ENCODE assay signal across 11 cellular contexts in genomic region chr9:113350937-113351336, GRCh38. TPM values are rescaled to one million over a fixed set of nuclear protein-coding genes. Genes with fewer than 3 reads are reported as not detected.
A peak's percentile ranks its signal among the peaks of the same experiment; 100 is the strongest.
DNase-seq lines count a peak whose midpoint lies in the region; TF ChIP-seq lines count a peak whose summit lies in the region.
"Had no signal": no experiment of that assay in that cellular context is flagged by ENCODE, and none has a peak within 500 bp of the region (broad histone marks: within the 10 kb centered on the region; RNA-seq: fewer than 3 reads in every experiment).

No MANE protein-coding gene starts in this region.

- H3K9me3 ChIP-seq in OCI-LY1 (ENCODE audit: low read length) (no peaks in the 10 kb centered on the region), prostate gland (no peaks in the 10 kb centered on the region)
- H3K9me3 ChIP-seq: heart left ventricle had no signal

- H3K4me2 ChIP-seq in OCI-LY1 (ENCODE audit: low read length), result peak overlapping the region; percentile 69

- no peak overlapping the region for H2AFZ ChIP-seq in OCI-LY1 (ENCODE audit: low read length)

- peak overlapping the region; percentile 86 to 94 for H3K4me3 Mint-ChIP-seq in CD14-positive monocyte
- peak overlapping the region in 3 of 5 experiments; percentile 76 to 83 (median 79) for H3K4me3 Mint-ChIP-seq in brain

- no peaks in the 10 kb centered on the region for H3F3A ChIP-seq in OCI-LY1 (ENCODE audit: insufficient read depth, low read length)

- H3K4me1 ChIP-seq in OCI-LY1 (ENCODE audit: insufficient read depth, low read length, severe bottlenecking), result peaks cover 31% of the 10 kb centered on the region
- H3K4me1 ChIP-seq in prostate gland (replicated peaks), result no peaks in the 10 kb centered on the region

- H3K36me3 Mint-ChIP-seq in CD14-positive monocyte, result no peaks in the 10 kb centered on the region
- no peaks in the 10 kb centered on the region for H3K36me3 Mint-ChIP-seq in brain

- H3K27me3 ChIP-seq in OCI-LY1 (ENCODE audit: insufficient read depth, low read length) (no peaks in the 10 kb centered on the region), prostate gland (replicated peaks; ENCODE audit: insufficient read depth) (no peaks in the 10 kb centered on the region)

- DNase-seq in CD14-positive monocyte (ENCODE audit: low spot score), result peak; percentile 55
- DNase-seq in GM20000 (ENCODE audit: low spot score), result peak; percentile 69
- no peak for DNase-seq in COLO829 (ENCODE audit: low spot score)
- no peak for DNase-seq in COR-L47 (lab: John Stamatoyannopoulos, UW)
- DNase-seq in A172 (ENCODE audit: low spot score), result no peak
- DNase-seq in prostate gland (ENCODE audit: low spot score), result no peak
- DNase-seq: GOT3, heart left ventricle had no signal

- intact Hi-C loops in CD14-positive monocyte (cut with micrococcal nuclease), result no loop called here
- intact Hi-C loops in prostate gland (cut with DNase I), result no loop called here

- H3K9ac ChIP-seq in OCI-LY1 (ENCODE audit: low read length), result peak overlapping the region; percentile 66; the same call in 1 of the 2 replicates

- H3K27ac ChIP-seq in OCI-LY1 (ENCODE audit: low read depth, low read length, poor library complexity, severe bottlenecking) (peak overlapping the region; percentile 72), prostate gland (no peak overlapping the region)
- H3K27ac ChIP-seq: heart left ventricle had no signal

- H3K4me1 Mint-ChIP-seq in CD14-positive monocyte (peaks cover 30% of the 10 kb centered on the region), brain (peaks cover 18% of the 10 kb centered on the region)

- H4K20me1 ChIP-seq in OCI-LY1 (ENCODE audit: insufficient read depth, low read length), result no peaks in the 10 kb centered on the region

- 62% methylated on average over 6 of the region's 6 CpGs for WGBS in prostate gland

- H3K27me3 Mint-ChIP-seq in CD14-positive monocyte (ENCODE audit: low read depth in 3 of 3), result peaks cover 8 to 14% (median 12%) of the 10 kb centered on the region in 3 donors
- peaks cover 84% of the 10 kb centered on the region for H3K27me3 Mint-ChIP-seq in brain

- H3K27ac Mint-ChIP-seq in CD14-positive monocyte (peak overlapping the region in 6 of 7 donors; percentile 13 to 75 (median 51)), brain (no peak overlapping the region)

- H3K36me3 ChIP-seq in OCI-LY1 (ENCODE audit: insufficient read depth, low read length), result peaks cover 4% of the 10 kb centered on the region; the same call in 1 of the 2 replicates
- H3K36me3 ChIP-seq in prostate gland, result no peaks in the 10 kb centered on the region
- H3K36me3 ChIP-seq: heart left ventricle had no signal

- H3K9me3 Mint-ChIP-seq in CD14-positive monocyte (no peaks in the 10 kb centered on the region), brain (peaks cover 0 to 10% (median 0%) of the 10 kb centered on the region in 5 experiments)

- H3K79me2 ChIP-seq in OCI-LY1 (ENCODE audit: insufficient read depth, low read length), result no peaks in the 10 kb centered on the region

- H3K9me2 ChIP-seq in OCI-LY1 (ENCODE audit: low read depth, low read length), result no peaks in the 10 kb centered on the region

- TF ChIP-seq CTCF in CD14-positive monocyte (IDR thresholded peaks at IDR 0.05) (no peak), GM20000 (IDR thresholded peaks at IDR 0.05; ENCODE audit: extremely low read depth, missing control alignments) (no peak), OCI-LY1 (IDR thresholded peaks at IDR 0.05; ENCODE audit: low read length) (no peak), brain (conservative IDR thresholded peaks at IDR 0.05) (no peak), prostate gland (IDR thresholded peaks at IDR 0.05) (no peak)

- H3K4me3 ChIP-seq in OCI-LY1 (ENCODE audit: low read depth, low read length, poor library complexity, severe bottlenecking), result peak overlapping the region; percentile 66
- H3K4me3 ChIP-seq in prostate gland, result no peak overlapping the region

- no peak for TF ChIP-seq POLR2A in prostate gland (IDR thresholded peaks at IDR 0.05)

RNA-seq across cellular contexts. Expression of gene BSPRY, which starts 1.6 kb away (rescaled TPM):
- polyA plus RNA-seq in CD14-positive monocyte (under 1 TPM in 1 of 2 donors, not detected in 1; 0.16 TPM), brain (ENCODE audit: insufficient read depth, low read depth, low replicate concordance) (20.8 TPM)
- not detected in 2 replicates for total RNA-seq in A172 (2014; rRNA removed; shearing (Covaris generic))
- total RNA-seq in prostate gland, result 10 to 100 TPM in 1 of 2 donors, 1 to 10 TPM in 1; 8.4 to 21.8 TPM
- total RNA-seq: SK-MEL-5 had no signal

RNA-seq across cellular contexts. Expression of gene WDR31, which starts 10.9 kb away (rescaled TPM):
- polyA plus RNA-seq in CD14-positive monocyte, result under 1 TPM in 1 of 2 donors, not detected in 1; 0.11 TPM
- polyA plus RNA-seq in brain (ENCODE audit: insufficient read depth, low read depth, low replicate concordance), result 7.2 TPM
- 0.60 and 0.74 TPM in 2 replicates for total RNA-seq in A172 (2014; rRNA removed; shearing (Covaris generic))
- 1 to 10 TPM; 5.1 to 6.4 TPM for total RNA-seq in prostate gland

RNA-seq across cellular contexts. Expression of gene HDHD3, which starts 25.8 kb away (rescaled TPM):
- polyA plus RNA-seq in CD14-positive monocyte (1 to 10 TPM; 8.3 to 9.2 TPM), brain (ENCODE audit: insufficient read depth, low read depth, low replicate concordance) (26.3 TPM)
- total RNA-seq in A172 (2014; rRNA removed; shearing (Covaris generic)), result 19.2 and 23.2 TPM in 2 replicates
- 10 to 100 TPM; 52.2 to 72.1 TPM for total RNA-seq in prostate gland

RNA-seq across cellular contexts. Expression of gene RNF183, which starts 47.8 kb away (rescaled TPM):
- not detected for polyA plus RNA-seq in CD14-positive monocyte
- polyA plus RNA-seq in brain (ENCODE audit: insufficient read depth, low read depth, low replicate concordance), result 6.0 TPM
- not detected in 2 replicates for total RNA-seq in A172 (2014; rRNA removed; shearing (Covaris generic))
- under 1 TPM in 1 of 2 donors, not detected in 1; 0.57 TPM for total RNA-seq in prostate gland
- total RNA-seq: heart left ventricle, SK-MEL-5 had no signal

RNA-seq across cellular contexts. Expression of gene ALAD, which starts 50.1 kb away (rescaled TPM):
- polyA plus RNA-seq in CD14-positive monocyte, result 10 to 100 TPM; 17.1 to 24.6 TPM
- polyA plus RNA-seq in brain (ENCODE audit: insufficient read depth, low read depth, low replicate concordance), result 46.2 TPM
- total RNA-seq in A172 (2014; rRNA removed; shearing (Covaris generic)), result 8.4 and 8.8 TPM in 2 replicates
- total RNA-seq in prostate gland, result 100 to 1,000 TPM in 1 of 2 donors, 10 to 100 TPM in 1; 59.8 to 103 TPM

Comparison
In these comparisons a context has a peak if more than half of its experiments do, and no peak if none do; other contexts are left out.
1. DNase-seq: peak in CD14-positive monocyte (single experiment) and GM20000 (single experiment); none in COLO829 (single experiment), COR-L47 (single experiment), A172 (single experiment) and prostate gland (single experiment).
2. H3K27ac Mint-ChIP-seq: peak in CD14-positive monocyte (6 of 7); none in brain (0 of 5).